In the genomic region with DNA sequence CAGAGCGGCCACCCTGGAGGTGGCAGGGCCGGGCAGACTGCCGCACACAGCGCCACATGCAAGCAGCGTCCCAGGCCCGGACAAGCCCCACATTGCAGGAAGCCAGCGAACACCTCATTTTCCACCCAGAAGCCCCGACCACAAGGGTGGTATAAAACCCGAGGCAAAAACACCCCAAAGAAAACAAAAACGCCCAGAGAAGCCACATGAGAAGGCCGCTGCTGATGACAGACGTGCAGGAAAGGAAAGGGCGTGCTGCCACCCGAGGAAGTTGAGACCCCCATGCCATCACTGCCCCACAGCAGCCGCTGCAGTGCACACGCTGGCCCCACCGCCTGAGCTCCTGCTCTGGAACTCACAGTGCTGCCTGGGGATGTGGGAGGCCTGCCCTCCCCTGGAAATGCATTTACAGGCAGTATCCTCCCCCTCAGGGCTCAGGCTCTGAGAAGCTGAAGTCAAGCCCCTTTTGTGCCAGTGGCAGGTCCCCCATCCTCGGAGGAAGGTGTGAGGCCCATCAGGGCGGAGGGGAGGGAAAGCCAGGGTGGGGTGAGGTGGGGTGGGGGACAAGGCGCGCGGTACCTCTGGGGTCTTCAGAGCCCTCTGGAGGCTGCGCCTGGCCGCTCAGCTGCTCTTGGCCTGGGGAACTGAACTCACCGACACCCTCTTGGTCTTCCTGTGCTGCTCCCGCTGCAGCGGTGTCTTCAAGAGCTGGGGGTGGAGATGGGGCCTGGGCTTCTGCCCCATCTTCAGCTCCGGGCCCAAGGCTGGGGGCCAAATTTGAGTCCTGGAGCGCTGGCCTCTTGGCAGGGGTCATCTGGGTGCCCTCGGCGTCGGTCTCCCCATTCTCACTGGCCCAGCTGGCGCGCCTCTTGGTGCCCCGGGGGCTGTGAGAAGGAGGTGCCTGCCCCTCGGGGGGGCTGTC, we compare ENCODE assay signal across 12 cellular contexts.
A peak's percentile ranks its signal among the peaks of the same experiment; 100 is the strongest.
DNase-seq lines count a peak whose midpoint lies in the region; ATAC-seq lines count a peak whose summit lies in the region.
"Had no signal": no experiment of that assay in that cellular context is flagged by ENCODE, and none has a peak within 500 bp of the region (broad histone marks: within the 10 kb centered on the region; RNA-seq: fewer than 3 reads in every experiment).

No MANE protein-coding gene starts in this region.

- H3K4me3 ChIP-seq in SJCRH30, result no peak overlapping the region

- no peak overlapping the region for H3K27ac ChIP-seq in SJCRH30
- H3K27ac ChIP-seq: brain microvascular endothelial cell, epithelial cell of prostate had no signal

- peak overlapping the region; percentile 94 for H3K27ac Mint-ChIP-seq in central memory CD8-positive, alpha-beta T cell (ENCODE audit: low read depth)

- no peaks in the 10 kb centered on the region for H3K27me3 Mint-ChIP-seq in central memory CD8-positive, alpha-beta T cell

- H3K4me1 Mint-ChIP-seq in central memory CD8-positive, alpha-beta T cell, result peaks cover 54% of the 10 kb centered on the region

- peaks cover 77% of the 10 kb centered on the region for H3K36me3 ChIP-seq in SJCRH30

- H3K9me3 Mint-ChIP-seq in central memory CD8-positive, alpha-beta T cell, result no peaks in the 10 kb centered on the region

- no peaks in the 10 kb centered on the region for H3K27me3 ChIP-seq in SJCRH30
- H3K27me3 ChIP-seq: brain microvascular endothelial cell had no signal

- peaks cover 46% of the 10 kb centered on the region for H3K36me3 Mint-ChIP-seq in central memory CD8-positive, alpha-beta T cell (ENCODE audit: insufficient read depth)

- DNase-seq in T follicular helper cell (ENCODE audit: low read depth) (peak; percentile 22), NCI-H1417 treated with DMSO at 0.1 percent for 48 hours (lab: John Stamatoyannopoulos, UW) (no peak), SJCRH30 (no peak), NCI-H2029 treated with DMSO at 0.1 percent for 48 hours (lab: John Stamatoyannopoulos, UW) (no peak)
- DNase-seq in activated CD8-positive, alpha-beta memory T cell treated with anti-CD3 and anti-CD28 coated beads, Interleukin-2, amount 50 U/mL, for 24 hours (ENCODE audit: extremely low read depth), result peak; percentile 30
- DNase-seq in central memory CD8-positive, alpha-beta T cell (ENCODE audit: low spot score in 2 of 2), result peak; percentile 53 to 76
- peak; percentile 54 to 59 for DNase-seq in stimulated activated CD8-positive, alpha-beta memory T cell treated with anti-CD3 and anti-CD28 coated beads, Interleukin-15, amount 100 ng/mL, for 48 hours (ENCODE audit: low read depth in 2 of 2)
- DNase-seq: activated CD4-positive, CD25-positive, alpha-beta regulatory T cell; brain microvascular endothelial cell; NCI-H524 had no signal

- peaks cover 21% of the 10 kb centered on the region for H3K4me1 ChIP-seq in SJCRH30

- ATAC-seq in central memory CD8-positive, alpha-beta T cell (replicated peaks; ENCODE audit: extremely low read depth, poor library complexity, severe bottlenecking), result peak; percentile 80
- no peak for ATAC-seq in GM21825 (IDR thresholded peaks at IDR 0.05; ENCODE audit: unreplicated experiment)

- H3K9me3 ChIP-seq in SJCRH30 (replicated peaks), result no peaks in the 10 kb centered on the region

- H3K4me3 Mint-ChIP-seq in central memory CD8-positive, alpha-beta T cell, result peak overlapping the region; percentile 80

Comparison
In these comparisons a context has a peak if more than half of its experiments do, and no peak if none do; other contexts are left out.
1. DNase-seq: peak in T follicular helper cell (single experiment), activated CD8-positive, alpha-beta memory T cell treated with anti-CD3 and anti-CD28 coated beads, Interleukin-2, amount 50 U/mL, for 24 hours (single experiment), central memory CD8-positive, alpha-beta T cell (2 of 2) and stimulated activated CD8-positive, alpha-beta memory T cell treated with anti-CD3 and anti-CD28 coated beads, Interleukin-15, amount 100 ng/mL, for 48 hours (2 of 2); none in NCI-H1417 treated with DMSO at 0.1 percent for 48 hours (single experiment), SJCRH30 (0 of 2) and NCI-H2029 treated with DMSO at 0.1 percent for 48 hours (single experiment).